ENCODE assay signal across 20 cellular contexts in the genomic region with DNA sequence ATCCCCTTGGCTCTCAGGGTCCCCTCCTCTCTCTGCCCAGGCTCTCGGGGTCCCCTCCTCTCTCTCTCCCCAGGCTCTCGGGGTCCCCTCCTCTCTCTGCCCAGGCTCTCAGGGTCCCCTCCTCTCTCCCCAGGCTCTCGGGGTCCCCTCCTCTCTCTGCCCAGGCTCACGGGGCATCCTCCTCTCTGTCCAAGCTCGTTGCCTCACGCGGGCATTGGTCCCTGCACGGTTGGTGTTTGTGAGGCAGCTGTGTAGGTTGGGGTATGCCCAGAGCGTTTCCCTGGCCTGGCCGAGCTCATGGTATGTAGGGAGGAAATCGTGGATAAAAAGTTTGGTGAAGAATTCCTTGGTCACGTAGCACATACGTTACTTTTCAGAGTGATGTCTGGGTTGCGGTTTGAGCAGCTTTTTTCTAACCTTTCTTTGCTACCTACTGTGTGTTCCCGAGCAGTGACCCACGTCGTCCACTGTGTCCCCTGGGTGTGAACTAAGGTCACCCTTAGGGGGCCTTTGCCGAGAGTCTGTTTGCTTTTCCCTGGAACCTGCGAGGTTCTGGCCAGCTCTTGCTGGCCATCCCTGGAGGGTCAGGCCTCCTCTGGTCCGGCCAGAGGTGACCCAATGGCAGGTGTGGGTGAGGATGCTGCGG. TPM values are rescaled to one million over a fixed set of nuclear protein-coding genes. Genes with fewer than 3 reads are reported as not detected.
DNase-seq lines count a peak whose midpoint lies in the region; ATAC-seq and TF ChIP-seq lines count a peak whose summit lies in the region.
"Had no signal": no experiment of that assay in that cellular context is flagged by ENCODE, and none has a peak within 500 bp of the region (broad histone marks: within the 10 kb centered on the region; RNA-seq: fewer than 3 reads in every experiment).

No MANE protein-coding gene starts in this region.

- no peak overlapping the region for H4K5ac ChIP-seq in IMR-90 (ENCODE audit: low read depth, low read length)

- peak overlapping the region; percentile 72 for H2AK9ac ChIP-seq in IMR-90 (replicated peaks; ENCODE audit: low read depth, low read length, poor library complexity)

- in situ Hi-C loops in IMR-90 (cut with MboI; ENCODE audit: low sequenced_read_pairs) = no loop called here

- no peak overlapping the region for H3K4ac ChIP-seq in IMR-90 (ENCODE audit: low read depth, low read length)

- H4K20me1 ChIP-seq in IMR-90 (ENCODE audit: insufficient read depth, low read length) = peaks cover 41% of the 10 kb centered on the region

- H3K9me1 ChIP-seq in IMR-90 (ENCODE audit: insufficient read depth, low read length) = peaks cover 6% of the 10 kb centered on the region; the same call in 1 of the 2 replicates

- no peak for TF ChIP-seq POLR2A in IMR-90 (IDR thresholded peaks at IDR 0.05; ENCODE audit: low read depth, low read length)
- TF ChIP-seq POLR2A in prostate gland (IDR thresholded peaks at IDR 0.05) = no peak

- H2BK5ac ChIP-seq in IMR-90 (ENCODE audit: low read depth, low read length, poor library complexity, severe bottlenecking) = no peak overlapping the region

- peak; percentile 32 for ATAC-seq in stimulated activated naive CD8-positive, alpha-beta T cell treated with anti-CD3 and anti-CD28 coated beads, Interleukin-15, amount 100 ng/mL, for 72 hours
- ATAC-seq in stimulated activated naive CD8-positive, alpha-beta T cell treated with anti-CD3 and anti-CD28 coated beads, Interleukin-15, Interleukin-2, amounts not matched to agents 100 U/mL and 50 U/mL, for 24 hours = no peak
- ATAC-seq in IMR-90 (ENCODE audit: low read depth) = no peak
- ATAC-seq in esophagus mucosa = peak; percentile 23
- ATAC-seq in stimulated activated memory B cell treated with anti-CD40 and anti-IgM and Interleukin-4, amounts not matched to agents 10 μg/mL and 1 μg/mL and 100 μg/mL, for 72 hours = no peak
- ATAC-seq in HG03520 (IDR thresholded peaks at IDR 0.05; ENCODE audit: unreplicated experiment) = no peak

- H2AK5ac ChIP-seq in IMR-90 (ENCODE audit: low read depth, low read length) = peak overlapping the region; percentile 28; the same call in 1 of the 2 replicates

- H2BK20ac ChIP-seq in IMR-90 (ENCODE audit: low read depth, low read length) = no peak overlapping the region

- H3K56ac ChIP-seq in IMR-90 (ENCODE audit: extremely low read depth, insufficient read depth, low read length) = no peak overlapping the region

- peak overlapping the region in 1 of 2 donors; percentile 60 for H3K27ac Mint-ChIP-seq in stimulated activated naive CD8-positive, alpha-beta T cell treated with anti-CD3 and anti-CD28 coated beads, Interleukin-15, amount 100 ng/mL, for 72 hours
- peak overlapping the region; percentile 46 for H3K27ac Mint-ChIP-seq in stimulated activated memory B cell treated with anti-CD40 and anti-IgM and Interleukin-4, amounts not matched to agents 10 μg/mL and 1 μg/mL and 100 μg/mL, for 72 hours
- H3K27ac Mint-ChIP-seq: activated T-helper 1 cell treated with anti-CD3 and anti-CD28 coated beads, Interleukin-12 subunit alpha, Interleukin-12 subunit beta, Interleukin-2, Interleukin-4 antibody, amounts not matched to agents 30 ng/mL and 10 ng/mL and 1 ng/mL, durations not matched to agents 14 hours and 24 hours and 36 hours; T-helper 17 cell had no signal

- peaks cover 13% of the 10 kb centered on the region for H3K4me1 Mint-ChIP-seq in stimulated activated naive CD8-positive, alpha-beta T cell treated with anti-CD3 and anti-CD28 coated beads, Interleukin-15, amount 100 ng/mL, for 72 hours
- peaks cover 13% of the 10 kb centered on the region for H3K4me1 Mint-ChIP-seq in stimulated activated memory B cell treated with anti-CD40 and anti-IgM and Interleukin-4, amounts not matched to agents 10 μg/mL and 1 μg/mL and 100 μg/mL, for 72 hours

- H3K4me1 ChIP-seq in IMR-90 (ENCODE audit: control insufficient read depth, insufficient read depth, low read length) (peaks cover 12% of the 10 kb centered on the region), prostate gland (replicated peaks) (no peaks in the 10 kb centered on the region)
- H3K4me1 ChIP-seq: sigmoid colon, upper lobe of left lung had no signal

- peaks cover 14 to 37% of the 10 kb centered on the region in 2 experiments for H3K79me1 ChIP-seq in IMR-90 (ENCODE audit: low read depth in 1 of 2, low read length in 2 of 2)

- no peak overlapping the region for H3K4me3 ChIP-seq in IMR-90 (ENCODE audit: insufficient read depth, low read depth, low read length)
- no peak overlapping the region for H3K4me3 ChIP-seq in prostate gland
- H3K4me3 ChIP-seq: BLaER1, sigmoid colon, upper lobe of left lung had no signal

- no peak overlapping the region for H3K23ac ChIP-seq in IMR-90 (ENCODE audit: low read depth, low read length)

- no peak for TF ChIP-seq RAD21 in IMR-90 (IDR thresholded peaks at IDR 0.05; ENCODE audit: low read length)

- no peak overlapping the region for H3K18ac ChIP-seq in IMR-90 (ENCODE audit: low read depth, low read length)

- intact Hi-C loops in IMR-90 (cut with micrococcal nuclease) = no loop called here
- intact Hi-C loops in prostate gland (cut with DNase I) = no loop called here

- no peaks in the 10 kb centered on the region for H3K9me3 Mint-ChIP-seq in stimulated activated naive CD8-positive, alpha-beta T cell treated with anti-CD3 and anti-CD28 coated beads, Interleukin-15, amount 100 ng/mL, for 72 hours
- no peaks in the 10 kb centered on the region for H3K9me3 Mint-ChIP-seq in stimulated activated memory B cell treated with anti-CD40 and anti-IgM and Interleukin-4, amounts not matched to agents 10 μg/mL and 1 μg/mL and 100 μg/mL, for 72 hours
- H3K9me3 Mint-ChIP-seq: activated naive CD4-positive, alpha-beta T cell treated with anti-CD3 and anti-CD28 coated beads, Interleukin-2, amount 10 ng/mL, durations not matched to agents 7 days and 5 days; activated T-helper 1 cell treated with anti-CD3 and anti-CD28 coated beads, Interleukin-12 subunit alpha, Interleukin-12 subunit beta, Interleukin-2, Interleukin-4 antibody, amounts not matched to agents 30 ng/mL and 10 ng/mL and 1 ng/mL, durations not matched to agents 14 hours and 24 hours and 36 hours had no signal

- H3K27ac ChIP-seq in IMR-90 (ENCODE audit: insufficient read depth, low read length) (no peak overlapping the region), prostate gland (no peak overlapping the region)
- H3K27ac ChIP-seq: BLaER1, sigmoid colon, upper lobe of left lung had no signal

- no peak overlapping the region for H4K91ac ChIP-seq in IMR-90 (ENCODE audit: insufficient read depth, low read depth, low read length)

- peaks cover 33% of the 10 kb centered on the region for H3K36me3 Mint-ChIP-seq in stimulated activated memory B cell treated with anti-CD40 and anti-IgM and Interleukin-4, amounts not matched to agents 10 μg/mL and 1 μg/mL and 100 μg/mL, for 72 hours

- no peak for DNase-seq in stimulated activated naive CD8-positive, alpha-beta T cell treated with anti-CD3 and anti-CD28 coated beads, Interleukin-15, amount 100 ng/mL, for 72 hours
- no peak for DNase-seq in stimulated activated naive CD8-positive, alpha-beta T cell treated with anti-CD3 and anti-CD28 coated beads, Interleukin-15, Interleukin-2, amounts not matched to agents 100 U/mL and 50 U/mL, for 24 hours
- DNase-seq in IMR-90 (no peak), prostate gland (ENCODE audit: low spot score) (no peak), HK-2 (ENCODE audit: unreplicated experiment) (no peak)
- DNase-seq: DMS153, NCI-H1092 treated with DMSO at 0.1 percent for 48 hours, NCI-H187, NCI-H446 treated with DMSO at 0.1 percent for 48 hours had no signal

- no peak overlapping the region for H3K14ac ChIP-seq in IMR-90 (replicated peaks; ENCODE audit: low read depth, low read length)

- no TSS peak for BruUV-seq in IMR-90 (replicated peaks; lab: Mats Ljungman, UMichigan)

- H3K9me3 ChIP-seq in IMR-90 (ENCODE audit: control insufficient read depth, insufficient read depth, low read length) (no peaks in the 10 kb centered on the region), prostate gland (no peaks in the 10 kb centered on the region)
- H3K9me3 ChIP-seq: BLaER1, sigmoid colon, upper lobe of left lung had no signal

- H3K4me3 Mint-ChIP-seq in stimulated activated naive CD8-positive, alpha-beta T cell treated with anti-CD3 and anti-CD28 coated beads, Interleukin-15, amount 100 ng/mL, for 72 hours = no peak overlapping the region
- no peak overlapping the region for H3K4me3 Mint-ChIP-seq in stimulated activated memory B cell treated with anti-CD40 and anti-IgM and Interleukin-4, amounts not matched to agents 10 μg/mL and 1 μg/mL and 100 μg/mL, for 72 hours
- H3K4me3 Mint-ChIP-seq: activated naive CD4-positive, alpha-beta T cell treated with anti-CD3 and anti-CD28 coated beads, Interleukin-2, amount 10 ng/mL, durations not matched to agents 7 days and 5 days; activated T-helper 1 cell treated with anti-CD3 and anti-CD28 coated beads, Interleukin-12 subunit alpha, Interleukin-12 subunit beta, Interleukin-2, Interleukin-4 antibody, amounts not matched to agents 30 ng/mL and 10 ng/mL and 1 ng/mL, durations not matched to agents 14 hours and 24 hours and 36 hours; T-helper 17 cell had no signal

- H3K27me3 Mint-ChIP-seq in stimulated activated naive CD8-positive, alpha-beta T cell treated with anti-CD3 and anti-CD28 coated beads, Interleukin-15, amount 100 ng/mL, for 72 hours = no peaks in the 10 kb centered on the region
- H3K27me3 Mint-ChIP-seq in stimulated activated memory B cell treated with anti-CD40 and anti-IgM and Interleukin-4, amounts not matched to agents 10 μg/mL and 1 μg/mL and 100 μg/mL, for 72 hours = no peaks in the 10 kb centered on the region
- H3K27me3 Mint-ChIP-seq: activated naive CD4-positive, alpha-beta T cell treated with anti-CD3 and anti-CD28 coated beads, Interleukin-2, amount 10 ng/mL, durations not matched to agents 7 days and 5 days; T-helper 17 cell had no signal

- 80% methylated on average over 2 of the region's 21 CpGs; no CpG with 5 or more reads in 1 of the 2 experiments for WGBS in IMR-90 (ENCODE audit: extremely low coverage in 2 of 2, insufficient read length in 1 of 2), 2 experiments
- WGBS in prostate gland = 86% methylated on average over 21 of the region's 21 CpGs

- dilution Hi-C loops in IMR-90 (cut with HindIII; ENCODE audit: low sequenced_read_pairs, unreplicated experiment) = no loop called here

- no peak overlapping the region; a peak in 1 of 4 replicates for H4K8ac ChIP-seq in IMR-90 (ENCODE audit: low read depth in 2 of 2, low read length in 2 of 2)

- no peak overlapping the region for H3K4me2 ChIP-seq in IMR-90 (ENCODE audit: low read depth, low read length)
- H3K4me2 ChIP-seq: BLaER1 had no signal

- POLR2A ChIA-PET in IMR-90 (lab: Charles Lee; ENCODE audit: unreplicated experiment) = no interaction called here

- no peak overlapping the region for H2BK120ac ChIP-seq in IMR-90 (ENCODE audit: low read depth, low read length)

- no peaks in the 10 kb centered on the region for H3K27me3 ChIP-seq in IMR-90 (ENCODE audit: control insufficient read depth, insufficient read depth, low read length)
- no peaks in the 10 kb centered on the region for H3K27me3 ChIP-seq in prostate gland (replicated peaks; ENCODE audit: insufficient read depth)
- H3K27me3 ChIP-seq: BLaER1, sigmoid colon, upper lobe of left lung had no signal

- TF ChIP-seq CTCF in IMR-90 (conservative IDR thresholded peaks at IDR 0.05; ENCODE audit: low read depth, low read length) = no peak
- no peak for TF ChIP-seq CTCF in prostate gland (IDR thresholded peaks at IDR 0.05)

- peaks cover 35% of the 10 kb centered on the region for H3K36me3 ChIP-seq in IMR-90 (ENCODE audit: control insufficient read depth, insufficient read depth, low read length)
- peaks cover 0 to 6% of the 10 kb centered on the region in 2 donors for H3K36me3 ChIP-seq in prostate gland

- H2BK15ac ChIP-seq in IMR-90 (ENCODE audit: low read depth, low read length) = no peak overlapping the region

- H3K9ac ChIP-seq in IMR-90 (ENCODE audit: low read depth, low read length) = no peak overlapping the region
- H3K9ac ChIP-seq: BLaER1 had no signal

- CTCF ChIA-PET in IMR-90 (lab: Yijun Ruan, JAX) = interaction anchor here (0.6 to 1.1 kb wide), 4 partner anchors 10 to 99 kb away, joined by 3 to 5 read pairs (median 4); no protein-coding TSS in a partner anchor

- H2AFZ ChIP-seq in IMR-90 (replicated peaks; ENCODE audit: low read length, poor library complexity) = no peak overlapping the region

RNA-seq across cellular contexts. Expression of gene PCGF3, which starts 36.6 kb away (rescaled TPM):
- total RNA-seq in IMR-90 (2012; rRNA removed) = 40.0 and 45.0 TPM in 2 replicates
- 55.3 and 59.4 TPM in 2 replicates for polyA plus RNA-seq in IMR-90 (2012; rRNA removed)
- polyA plus RNA-seq in IMR-90 (2012; cell fraction: cytosol; rRNA removed) = 33.1 and 59.8 TPM in 2 replicates
- polyA plus RNA-seq in IMR-90 (2012; cell fraction: nucleus; rRNA removed; ENCODE audit: low replicate concordance) = 190 and 236 TPM in 2 replicates
- total RNA-seq in esophagus mucosa = 30.5 TPM
- 100 to 1,000 TPM in 1 of 2 donors, 10 to 100 TPM in 1; 59.0 to 135 TPM for total RNA-seq in prostate gland

RNA-seq across cellular contexts. Expression of gene SLC49A3, which starts 53.3 kb away (rescaled TPM):
- total RNA-seq in IMR-90 (2012; rRNA removed) = under 0.01 TPM in 2 replicates
- 0.32 and 0.36 TPM in 2 replicates for polyA plus RNA-seq in IMR-90 (2012; rRNA removed)
- 0.09 and 0.27 TPM in 2 replicates for polyA plus RNA-seq in IMR-90 (2012; cell fraction: cytosol; rRNA removed)
- 0.54 and 1.4 TPM in 2 replicates for polyA plus RNA-seq in IMR-90 (2012; cell fraction: nucleus; rRNA removed; ENCODE audit: low replicate concordance)
- 2.7 TPM for total RNA-seq in esophagus mucosa
- 10 to 100 TPM in 1 of 2 donors, 1 to 10 TPM in 1; 2.6 to 11.0 TPM for total RNA-seq in prostate gland
- total RNA-seq: RPMI7951 had no signal
- polyA plus RNA-seq: AG04450 had no signal

Comparison
In these comparisons a context has a peak if more than half of its experiments do, and no peak if none do; other contexts are left out.
1. ATAC-seq: peak in stimulated activated naive CD8-positive, alpha-beta T cell treated with anti-CD3 and anti-CD28 coated beads, Interleukin-15, amount 100 ng/mL, for 72 hours (single experiment) and esophagus mucosa (single experiment); none in stimulated activated naive CD8-positive, alpha-beta T cell treated with anti-CD3 and anti-CD28 coated beads, Interleukin-15, Interleukin-2, amounts not matched to agents 100 U/mL and 50 U/mL, for 24 hours (single experiment), IMR-90 (single experiment), stimulated activated memory B cell treated with anti-CD40 and anti-IgM and Interleukin-4, amounts not matched to agents 10 μg/mL and 1 μg/mL and 100 μg/mL, for 72 hours (single experiment) and HG03520 (single experiment).